In the genomic region with DNA sequence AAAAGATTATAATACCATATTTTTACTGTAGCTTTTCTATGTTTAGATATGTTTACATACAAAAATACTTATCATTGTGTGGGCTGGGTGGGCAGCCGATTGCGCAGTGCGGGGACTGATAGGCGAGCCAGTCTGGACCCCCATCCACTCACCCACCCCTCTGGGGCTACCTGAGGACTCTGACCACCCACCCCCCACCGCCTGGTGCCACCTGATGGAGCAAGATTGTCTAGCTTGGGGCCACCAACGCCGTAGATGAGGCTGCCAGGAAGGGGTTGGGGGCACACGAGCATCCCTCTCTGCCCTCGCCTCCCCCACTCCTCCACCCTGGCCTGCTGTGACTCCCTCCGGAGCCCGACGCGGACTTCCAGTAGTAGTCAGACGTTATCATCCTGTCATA, we compare ENCODE assay signal across 30 cellular contexts. TPM values are rescaled to one million over a fixed set of nuclear protein-coding genes. Genes with fewer than 3 reads are reported as not detected.
"Had no signal": no experiment of that assay in that cellular context is flagged by ENCODE, and none has a peak within 500 bp of the region (broad histone marks: within the 10 kb centered on the region; RNA-seq: fewer than 3 reads in every experiment).

No MANE protein-coding gene starts in this region.

- H3K36me3 ChIP-seq: colonic mucosa had no signal

- H3K9me3 ChIP-seq: colonic mucosa, gastrocnemius medialis, lower lobe of right lung had no signal

- DNase-seq: cerebellar nuclear complex; colonic mucosa; dermis blood vessel endothelial cell; dorsolateral prefrontal cortex; effector CD4-positive, alpha-beta T cell; effector memory CD4-positive, alpha-beta T cell; erythroblast; esophagus squamous epithelium; foreskin fibroblast; foreskin melanocyte; gastrocnemius medialis; glutamatergic neuron; head of caudate nucleus; heart right ventricle; hippocampal formation; immature natural killer cell; islet precursor cell; kidney; kidney glomerular epithelial cell; left colon; left lung; left ventricle myocardium superior; lower lobe of right lung; mesenchymal stem cell; mucosa of descending colon had no signal

- H3K4me3 Mint-ChIP-seq: immature natural killer cell, mesothelial cell of epicardium had no signal

- H3K4me1 Mint-ChIP-seq: immature natural killer cell had no signal

- H3K4me3 ChIP-seq: colonic mucosa, dorsolateral prefrontal cortex, esophagus squamous epithelium, gastrocnemius medialis, heart right ventricle, left lung, lower lobe of right lung, mucosa of descending colon had no signal

- H3K27ac ChIP-seq: colonic mucosa, dorsolateral prefrontal cortex, epithelial cell of prostate, esophagus squamous epithelium, gastrocnemius medialis, heart right ventricle, left lung, lower lobe of right lung had no signal

- ATAC-seq: gastrocnemius medialis, left colon, left lung, left ventricle myocardium superior, lower lobe of right lung, mucosa of descending colon had no signal

- H3K4me1 ChIP-seq: colonic mucosa, gastrocnemius medialis, heart right ventricle, left lung, lower lobe of right lung had no signal

- H3K27ac Mint-ChIP-seq: immature natural killer cell, mesothelial cell of epicardium had no signal

- H3K27me3 ChIP-seq: colonic mucosa, dorsolateral prefrontal cortex, esophagus squamous epithelium, gastrocnemius medialis, heart right ventricle, left lung had no signal

RNA-seq across cellular contexts. Expression of gene GSTT2B, which starts 34.4 kb away (rescaled TPM):
- polyA plus RNA-seq: immature natural killer cell had no signal

RNA-seq across cellular contexts. Expression of gene DDTL, which starts 40.1 kb away (rescaled TPM):
- total RNA-seq: chondrocyte, mesothelial cell of epicardium, myocyte had no signal

RNA-seq across cellular contexts. Expression of gene GSTT2, which starts 53.4 kb away (rescaled TPM):
- total RNA-seq: chondrocyte, colonic mucosa, dermis blood vessel endothelial cell, esophagus squamous epithelium, mesenteric fat pad, mucosa of descending colon, myocyte had no signal
- polyA plus RNA-seq: immature natural killer cell had no signal
